Comparison of ENCODE assay signal across 9 cellular contexts in the genomic region with DNA sequence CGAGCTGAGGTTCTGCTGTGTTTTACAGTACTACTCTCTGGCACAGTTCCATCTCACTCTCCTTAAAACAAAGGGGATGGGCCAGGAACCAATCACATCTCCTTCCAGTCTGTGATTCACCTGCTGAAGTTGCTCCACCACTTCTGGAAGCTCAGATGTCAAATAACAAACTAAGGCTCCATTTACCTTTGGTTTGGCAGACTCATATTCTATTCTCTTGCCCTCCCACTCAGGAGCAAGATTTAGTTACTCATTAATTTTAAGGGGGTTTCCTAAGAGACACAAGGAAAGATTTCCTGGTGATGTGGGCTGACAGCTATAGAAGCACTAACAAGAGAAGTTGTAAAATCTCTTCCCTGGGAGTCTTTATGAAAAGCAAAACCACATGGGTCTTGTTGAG. TPM values are rescaled to one million over a fixed set of nuclear protein-coding genes. Genes with fewer than 3 reads are reported as not detected.
A peak's percentile ranks its signal among the peaks of the same experiment; 100 is the strongest.
DNase-seq lines count a peak whose midpoint lies in the region; ATAC-seq and TF ChIP-seq lines count a peak whose summit lies in the region.
"Had no signal": no experiment of that assay in that cellular context is flagged by ENCODE, and none has a peak within 500 bp of the region (broad histone marks: within the 10 kb centered on the region; RNA-seq: fewer than 3 reads in every experiment).

No MANE protein-coding gene starts in this region.

- H3K27ac ChIP-seq in aorta (ENCODE audit: low read depth in 1 of 2, low read length in 2 of 2), result no peak overlapping the region
- H3K27ac ChIP-seq: gastroesophageal sphincter had no signal

- H3K4me3 Mint-ChIP-seq in Caco-2 (ENCODE audit: unreplicated experiment), result peak overlapping the region; percentile 57

- DNase-seq in Caco-2, result peak; percentile 60 to 65
- peak; percentile 25 for DNase-seq in NCI-H345 (lab: John Stamatoyannopoulos, UW)
- DNase-seq in iPS-NIHi11 (ENCODE audit: low spot score), result peak; percentile 65
- DNase-seq in hippocampal formation (lab: John Stamatoyannopoulos, UW), result no peak
- no peak for DNase-seq in aorta
- DNase-seq in stimulated activated CD4-positive, alpha-beta T cell treated with anti-CD3 and anti-CD28 coated beads, Interleukin-4, amount 100 ng/mL, for 4 hours, result no peak

- no peaks in the 10 kb centered on the region for H3K36me3 Mint-ChIP-seq in Caco-2 (ENCODE audit: insufficient read depth, unreplicated experiment)

- H3K9me3 Mint-ChIP-seq in Caco-2 (ENCODE audit: unreplicated experiment), result no peaks in the 10 kb centered on the region

- H3K36me3 ChIP-seq in Caco-2 (ENCODE audit: control insufficient read depth, insufficient read depth, low read length) (no peaks in the 10 kb centered on the region), aorta (ENCODE audit: control insufficient read depth in 1 of 2, insufficient read depth in 2 of 2, low read length in 1 of 2) (no peaks in the 10 kb centered on the region)
- H3K36me3 ChIP-seq: gastroesophageal sphincter had no signal

- H3K4me3 ChIP-seq in Caco-2 (ENCODE audit: low read depth, low read length), result no peak overlapping the region
- H3K4me3 ChIP-seq in aorta (ENCODE audit: low read length in 2 of 2), result no peak overlapping the region
- H3K4me3 ChIP-seq: gastroesophageal sphincter had no signal

- peaks cover 28% of the 10 kb centered on the region for H3K4me1 Mint-ChIP-seq in Caco-2 (ENCODE audit: low read depth, unreplicated experiment)

- H3K27ac Mint-ChIP-seq in Caco-2 (ENCODE audit: unreplicated experiment), result peak overlapping the region; percentile 73

- 43 to 54% methylated on average over 1 of the region's 1 CpG for WGBS in aorta, 2 donors

- H3K4me1 ChIP-seq in Caco-2 (peaks cover 15% of the 10 kb centered on the region), aorta (ENCODE audit: control insufficient read depth in 1 of 2, insufficient read depth in 2 of 2, low read length in 2 of 2) (peaks cover 0 to 2% of the 10 kb centered on the region in 2 donors)
- H3K4me1 ChIP-seq: gastroesophageal sphincter had no signal

- BruUV-seq in Caco-2 (replicated peaks; lab: Mats Ljungman, UMichigan), result no TSS peak

- H3K27me3 Mint-ChIP-seq in Caco-2 (ENCODE audit: insufficient read depth, unreplicated experiment), result no peaks in the 10 kb centered on the region

- CTCF ChIA-PET in Caco-2 (lab: Charles Lee), result no interaction called here

- intact Hi-C loops in Caco-2 (cut with micrococcal nuclease; ENCODE audit: unreplicated experiment), result loop anchor here (5.0 kb wide), 1 partner anchor 39 kb away; a partner anchor contains a TSS
- intact Hi-C loops in aorta (cut with DNase I), result no loop called here

- peak; percentile 68 for ATAC-seq in GM21825 (IDR thresholded peaks at IDR 0.05; ENCODE audit: unreplicated experiment)
- ATAC-seq in GM21786 (IDR thresholded peaks at IDR 0.05; ENCODE audit: unreplicated experiment), result no peak
- ATAC-seq in aorta (ENCODE audit: low FRiP score), result no peak
- ATAC-seq: gastroesophageal sphincter had no signal

- no peak for TF ChIP-seq CTCF in Caco-2 (IDR thresholded peaks at IDR 0.05; ENCODE audit: insufficient read depth in 1 of 2, low read depth in 1 of 2, low read length in 1 of 2, severe bottlenecking in 1 of 2, unreplicated experiment in 1 of 2)

- H3K9me3 ChIP-seq in Caco-2 (no peaks in the 10 kb centered on the region), aorta (ENCODE audit: control insufficient read depth, low read length) (no peaks in the 10 kb centered on the region)
- H3K9me3 ChIP-seq: gastroesophageal sphincter had no signal

- H3K27me3 ChIP-seq in Caco-2 (replicated peaks; ENCODE audit: control insufficient read depth, insufficient read depth, low read length) (no peaks in the 10 kb centered on the region), aorta (ENCODE audit: control insufficient read depth in 1 of 2, insufficient read depth in 2 of 2, low read length in 1 of 2) (no peaks in the 10 kb centered on the region)
- H3K27me3 ChIP-seq: gastroesophageal sphincter had no signal

- POLR2A ChIA-PET in Caco-2 (lab: Charles Lee), result interaction anchor here (0.6 to 1.0 kb wide), 2 partner anchors 38 to 135 kb away, joined by 3 to 4 read pairs; a partner anchor contains a TSS

RNA-seq across cellular contexts. Expression of a gene that starts 37.8 kb away (rescaled TPM):
- total RNA-seq in Caco-2 (2022), result 65.6 and 68.0 TPM in 2 replicates
- total RNA-seq in aorta, result 10 to 100 TPM; 25.5 to 33.9 TPM
- 10 to 100 TPM in 1 of 2 donors, 1 to 10 TPM in 1; 5.6 to 17.4 TPM for polyA plus RNA-seq in aorta

Comparison
In these comparisons a context has a peak if more than half of its experiments do, and no peak if none do; other contexts are left out.
1. DNase-seq: peak in Caco-2 (2 of 2), NCI-H345 (single experiment) and iPS-NIHi11 (single experiment); none in hippocampal formation (0 of 2), aorta (0 of 2) and stimulated activated CD4-positive, alpha-beta T cell treated with anti-CD3 and anti-CD28 coated beads, Interleukin-4, amount 100 ng/mL, for 4 hours (0 of 2).